Comparison of ENCODE assay signal across 27 cellular contexts in the genomic region with DNA sequence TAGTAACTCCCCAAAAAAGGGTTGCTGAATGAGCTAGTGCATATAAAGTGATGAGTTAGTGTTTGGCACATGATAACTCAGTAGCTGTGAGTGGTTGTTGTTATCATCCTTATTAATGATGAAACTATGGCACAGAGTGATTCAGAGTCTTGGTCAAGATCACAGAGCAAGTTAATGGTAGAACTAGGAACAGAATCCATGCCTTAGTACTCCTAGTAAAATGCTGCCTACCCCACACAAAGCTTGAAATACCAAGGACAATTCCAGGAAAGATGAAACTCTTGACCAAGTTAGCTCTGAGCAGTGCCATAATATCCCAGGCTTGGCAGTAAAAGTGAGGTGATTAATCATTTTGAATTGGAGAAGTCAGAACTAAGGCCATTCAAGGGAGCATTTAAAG.
A peak's percentile ranks its signal among the peaks of the same experiment; 100 is the strongest.
DNase-seq lines count a peak whose midpoint lies in the region; ATAC-seq, FAIRE-seq and TF ChIP-seq lines count a peak whose summit lies in the region.
"Had no signal": no experiment of that assay in that cellular context is flagged by ENCODE, and none has a peak within 500 bp of the region (broad histone marks: within the 10 kb centered on the region; RNA-seq: fewer than 3 reads in every experiment).

No MANE protein-coding gene starts in this region.

- H3K9me3 Mint-ChIP-seq in endodermal cell, result no peaks in the 10 kb centered on the region
- H3K9me3 Mint-ChIP-seq: CD4-positive, alpha-beta memory T cell; GM23338 had no signal

- H3K36me3 Mint-ChIP-seq in endodermal cell (ENCODE audit: low read depth), result no peaks in the 10 kb centered on the region
- H3K36me3 Mint-ChIP-seq: CD4-positive, alpha-beta memory T cell had no signal

- no peak overlapping the region for H3K27ac Mint-ChIP-seq in endodermal cell
- H3K27ac Mint-ChIP-seq: CD4-positive, alpha-beta memory T cell; GM23338 had no signal

- intact Hi-C loops in psoas muscle (cut with DNase I), result no loop called here

- H3K36me3 ChIP-seq in psoas muscle (ENCODE audit: insufficient read depth in 1 of 2, low read depth in 1 of 2) (no peaks in the 10 kb centered on the region), endodermal cell (ENCODE audit: control insufficient read depth, insufficient read depth, low read length) (no peaks in the 10 kb centered on the region), small intestine (ENCODE audit: control insufficient read depth in 2 of 2, insufficient read depth in 2 of 2, low read length in 2 of 2) (no peaks in the 10 kb centered on the region)
- H3K36me3 ChIP-seq: BLaER1, MG63 had no signal

- TF ChIP-seq CTCF in fibroblast of mammary gland (conservative IDR thresholded peaks at IDR 0.05; ENCODE audit: control insufficient read depth, insufficient read depth, low read depth, low read length) (no peak), psoas muscle (IDR thresholded peaks at IDR 0.05) (no peak), endodermal cell (conservative IDR thresholded peaks at IDR 0.05) (no peak)

- H3K4me1 ChIP-seq in psoas muscle (no peaks in the 10 kb centered on the region), endodermal cell (ENCODE audit: control insufficient read depth, insufficient read depth, low read length) (no peaks in the 10 kb centered on the region), small intestine (ENCODE audit: control insufficient read depth in 2 of 2, insufficient read depth in 1 of 2, low read depth in 1 of 2, low read length in 1 of 2) (no peaks in the 10 kb centered on the region)
- H3K4me1 ChIP-seq: BLaER1 had no signal

- H3K9me3 ChIP-seq in psoas muscle, result no peaks in the 10 kb centered on the region
- no peaks in the 10 kb centered on the region for H3K9me3 ChIP-seq in endodermal cell (ENCODE audit: control insufficient read depth, low read length)
- H3K9me3 ChIP-seq in small intestine (ENCODE audit: control insufficient read depth, low read depth), result no peaks in the 10 kb centered on the region
- H3K9me3 ChIP-seq: BLaER1, MG63, SK-N-SH had no signal

- H3K4me3 ChIP-seq in fibroblast of mammary gland (ENCODE audit: control insufficient read depth, low read depth, low read length) (no peak overlapping the region), psoas muscle (no peak overlapping the region), endodermal cell (ENCODE audit: low read length) (no peak overlapping the region), small intestine (ENCODE audit: low read depth in 1 of 2, low read length in 2 of 2) (no peak overlapping the region)
- H3K4me3 ChIP-seq: BLaER1, GM12878, GM23338, MG63 had no signal

- no peak overlapping the region for H3K27ac ChIP-seq in psoas muscle
- H3K27ac ChIP-seq in endodermal cell (ENCODE audit: low read depth, low read length), result no peak overlapping the region
- no peak overlapping the region for H3K27ac ChIP-seq in small intestine (ENCODE audit: low read depth in 1 of 2, low read length in 1 of 2)
- H3K27ac ChIP-seq: 22Rv1, BLaER1 had no signal

- no peak overlapping the region for H3K9ac ChIP-seq in endodermal cell (ENCODE audit: extremely low read depth, low read length, poor library complexity, severe bottlenecking)
- H3K9ac ChIP-seq: BLaER1, SK-N-SH had no signal

- FAIRE-seq in small intestine (lab: Jason Lieb, UNC), result no peak
- FAIRE-seq: GM12878 had no signal

- no peaks in the 10 kb centered on the region for H3K4me1 Mint-ChIP-seq in endodermal cell
- H3K4me1 Mint-ChIP-seq: CD4-positive, alpha-beta memory T cell; GM23338 had no signal

- peak; percentile 22 for DNase-seq in AG08395 (ENCODE audit: low spot score)
- DNase-seq in NCI-H226, result peak; percentile 29
- DNase-seq in fibroblast of mammary gland (ENCODE audit: low read depth), result peak; percentile 62
- no peak for DNase-seq in psoas muscle
- DNase-seq in endodermal cell, result no peak
- no peak for DNase-seq in globus pallidus (ENCODE audit: low spot score)
- no peak for DNase-seq in small intestine
- DNase-seq: CD4-positive, alpha-beta memory T cell; DMS153; GDM1; Kasumi-1; MG63; NCI-H1048; NCI-H1436; NCI-H2029; NCI-H2171 treated with DMSO at 0.1 percent for 48 hours; NCI-H510A; NCI-H748 treated with DMSO at 0.1 percent for 48 hours; NK-92 treated with Interleukin-12 subunit alpha and Interleukin-12 subunit beta, amount 100 ng/mL, for 24 hours; SHP77; SK-N-SH had no signal

- ATAC-seq in psoas muscle (peak; percentile 56 to 82 (median 71)), HG02840 (IDR thresholded peaks at IDR 0.05; ENCODE audit: low FRiP score, unreplicated experiment) (no peak)
- ATAC-seq: GM12878, GM23338, HCT116 had no signal

- no peaks in the 10 kb centered on the region for H3K27me3 Mint-ChIP-seq in endodermal cell (ENCODE audit: insufficient read depth)

- no peaks in the 10 kb centered on the region for H3K27me3 ChIP-seq in psoas muscle (ENCODE audit: insufficient read depth in 3 of 3, low read length in 2 of 3)
- no peaks in the 10 kb centered on the region for H3K27me3 ChIP-seq in endodermal cell (ENCODE audit: control insufficient read depth, insufficient read depth, low read length, poor library complexity, severe bottlenecking)
- no peaks in the 10 kb centered on the region for H3K27me3 ChIP-seq in small intestine (ENCODE audit: control insufficient read depth in 2 of 2, insufficient read depth in 2 of 2, low read length in 2 of 2)
- H3K27me3 ChIP-seq: BLaER1, MG63 had no signal

- no peak overlapping the region for H3K4me3 Mint-ChIP-seq in endodermal cell
- H3K4me3 Mint-ChIP-seq: CD4-positive, alpha-beta memory T cell; GM23338 had no signal

Comparison
In these comparisons a context has a peak if more than half of its experiments do, and no peak if none do; other contexts are left out.
1. DNase-seq: peak in AG08395 (single experiment), NCI-H226 (single experiment) and fibroblast of mammary gland (single experiment); none in psoas muscle (0 of 2), endodermal cell (single experiment), globus pallidus (single experiment) and small intestine (single experiment).